In genomic region chr1:61641171-61641570, GRCh38 we compare ENCODE assay signal across 10 cellular contexts.
DNase-seq lines count a peak whose midpoint lies in the region; ATAC-seq, FAIRE-seq and TF ChIP-seq lines count a peak whose summit lies in the region.
"Had no signal": no experiment of that assay in that cellular context is flagged by ENCODE, and none has a peak within 500 bp of the region (broad histone marks: within the 10 kb centered on the region; RNA-seq: fewer than 3 reads in every experiment).

No MANE protein-coding gene starts in this region.

- H3K4ac ChIP-seq in trophoblast cell (ENCODE audit: low read depth, low read length): no peak overlapping the region

- no peak overlapping the region for H3K27ac ChIP-seq in trophoblast cell (ENCODE audit: low read depth, low read length)
- H3K27ac ChIP-seq: SJCRH30 had no signal

- no peak overlapping the region for H3K18ac ChIP-seq in trophoblast cell (ENCODE audit: low read length)

- FAIRE-seq in GM19239 (lab: Jason Lieb, UNC): peak; percentile 63

- H3K27me3 ChIP-seq in trophoblast cell (ENCODE audit: insufficient read depth, low read length): peaks cover 3% of the 10 kb centered on the region
- H3K27me3 ChIP-seq: SJCRH30 had no signal

- no peak overlapping the region for H2BK12ac ChIP-seq in trophoblast cell (ENCODE audit: low read length)

- no peak overlapping the region for H2AFZ ChIP-seq in trophoblast cell (ENCODE audit: insufficient read depth, low read length, poor library complexity)

- H2AK5ac ChIP-seq in trophoblast cell (ENCODE audit: low read length): no peak overlapping the region

- no peak overlapping the region for H2BK120ac ChIP-seq in trophoblast cell (ENCODE audit: insufficient read depth, low read length, poor library complexity)

- H3K14ac ChIP-seq in trophoblast cell (ENCODE audit: low read length): no peak overlapping the region

- no CpG with 5 or more reads among the region's 12 CpGs for WGBS in trophoblast cell (ENCODE audit: extremely low coverage, insufficient coverage, insufficient read length)

- H3K36me3 ChIP-seq in trophoblast cell (ENCODE audit: control insufficient read depth in 1 of 2, insufficient read depth in 2 of 2, low read length in 2 of 2): no peaks in the 10 kb centered on the region
- H3K36me3 ChIP-seq: SJCRH30 had no signal

- no peak overlapping the region for H4K8ac ChIP-seq in trophoblast cell (ENCODE audit: low read depth, low read length)

- H2BK5ac ChIP-seq in trophoblast cell (ENCODE audit: low read depth, low read length, poor library complexity): no peak overlapping the region

- intact Hi-C loops in sciatic nerve (cut with DNase I): no loop called here

- no peaks in the 10 kb centered on the region for H3K79me2 ChIP-seq in trophoblast cell (ENCODE audit: control insufficient read depth, insufficient read depth, low read length, poor library complexity)

- no peak overlapping the region for H4K12ac ChIP-seq in trophoblast cell (ENCODE audit: low read depth, low read length)

- no peak overlapping the region for H3K4me2 ChIP-seq in trophoblast cell (ENCODE audit: low read length)

- ATAC-seq in sciatic nerve (peak; percentile 3), GM21786 (IDR thresholded peaks at IDR 0.05; ENCODE audit: unreplicated experiment) (no peak), HG03196 (IDR thresholded peaks at IDR 0.05; ENCODE audit: unreplicated experiment) (no peak)

- no peaks in the 10 kb centered on the region for H3K79me1 ChIP-seq in trophoblast cell (ENCODE audit: low read length)

- H4K91ac ChIP-seq in trophoblast cell (ENCODE audit: low read depth, low read length): no peak overlapping the region

- TF ChIP-seq CTCF in fibroblast of villous mesenchyme (IDR thresholded peaks at IDR 0.05; ENCODE audit: insufficient read depth, low read depth, low read length): no peak

- H3K4me1 ChIP-seq in trophoblast cell (ENCODE audit: control insufficient read depth in 1 of 2, insufficient read depth in 2 of 2, low read length in 2 of 2): peaks cover 5 to 8% of the 10 kb centered on the region in 2 experiments

- DNase-seq in GM19239 (ENCODE audit: insufficient read length, low spot score) (no peak), SKM-1 (lab: John Stamatoyannopoulos, UW; ENCODE audit: unreplicated experiment) (peak; percentile 23), fibroblast of villous mesenchyme (ENCODE audit: low read depth) (no peak), sciatic nerve (ENCODE audit: low spot score) (no peak), amygdala (lab: John Stamatoyannopoulos, UW) (no peak), trophoblast cell (no peak)
- DNase-seq: cerebellar nuclear complex had no signal

- no peak overlapping the region for H3K9ac ChIP-seq in trophoblast cell (ENCODE audit: low read length)

- no peak overlapping the region for H3K23ac ChIP-seq in trophoblast cell (ENCODE audit: low read length)

- H3K9me3 ChIP-seq in trophoblast cell (ENCODE audit: insufficient read depth, low read depth, low read length): no peaks in the 10 kb centered on the region
- H3K9me3 ChIP-seq: SJCRH30 had no signal

- H3K4me3 ChIP-seq in fibroblast of villous mesenchyme (ENCODE audit: low read depth, low read length) (peak overlapping the region; percentile 26), trophoblast cell (ENCODE audit: low read depth, low read length) (no peak overlapping the region)
- H3K4me3 ChIP-seq: SJCRH30 had no signal
